In genomic region chr6:54135665-54136370, GRCh38 we compare ENCODE assay signal across 1 cellular context.
TF ChIP-seq lines count a peak whose summit lies in the region.

No MANE protein-coding gene starts in this region.

TF ChIP-seq in GM23338, 12 proteins besides CTCF, POLR2A, EP300 and RAD21 (continued from another document):
- TF ChIP-seq, protein P1, sequence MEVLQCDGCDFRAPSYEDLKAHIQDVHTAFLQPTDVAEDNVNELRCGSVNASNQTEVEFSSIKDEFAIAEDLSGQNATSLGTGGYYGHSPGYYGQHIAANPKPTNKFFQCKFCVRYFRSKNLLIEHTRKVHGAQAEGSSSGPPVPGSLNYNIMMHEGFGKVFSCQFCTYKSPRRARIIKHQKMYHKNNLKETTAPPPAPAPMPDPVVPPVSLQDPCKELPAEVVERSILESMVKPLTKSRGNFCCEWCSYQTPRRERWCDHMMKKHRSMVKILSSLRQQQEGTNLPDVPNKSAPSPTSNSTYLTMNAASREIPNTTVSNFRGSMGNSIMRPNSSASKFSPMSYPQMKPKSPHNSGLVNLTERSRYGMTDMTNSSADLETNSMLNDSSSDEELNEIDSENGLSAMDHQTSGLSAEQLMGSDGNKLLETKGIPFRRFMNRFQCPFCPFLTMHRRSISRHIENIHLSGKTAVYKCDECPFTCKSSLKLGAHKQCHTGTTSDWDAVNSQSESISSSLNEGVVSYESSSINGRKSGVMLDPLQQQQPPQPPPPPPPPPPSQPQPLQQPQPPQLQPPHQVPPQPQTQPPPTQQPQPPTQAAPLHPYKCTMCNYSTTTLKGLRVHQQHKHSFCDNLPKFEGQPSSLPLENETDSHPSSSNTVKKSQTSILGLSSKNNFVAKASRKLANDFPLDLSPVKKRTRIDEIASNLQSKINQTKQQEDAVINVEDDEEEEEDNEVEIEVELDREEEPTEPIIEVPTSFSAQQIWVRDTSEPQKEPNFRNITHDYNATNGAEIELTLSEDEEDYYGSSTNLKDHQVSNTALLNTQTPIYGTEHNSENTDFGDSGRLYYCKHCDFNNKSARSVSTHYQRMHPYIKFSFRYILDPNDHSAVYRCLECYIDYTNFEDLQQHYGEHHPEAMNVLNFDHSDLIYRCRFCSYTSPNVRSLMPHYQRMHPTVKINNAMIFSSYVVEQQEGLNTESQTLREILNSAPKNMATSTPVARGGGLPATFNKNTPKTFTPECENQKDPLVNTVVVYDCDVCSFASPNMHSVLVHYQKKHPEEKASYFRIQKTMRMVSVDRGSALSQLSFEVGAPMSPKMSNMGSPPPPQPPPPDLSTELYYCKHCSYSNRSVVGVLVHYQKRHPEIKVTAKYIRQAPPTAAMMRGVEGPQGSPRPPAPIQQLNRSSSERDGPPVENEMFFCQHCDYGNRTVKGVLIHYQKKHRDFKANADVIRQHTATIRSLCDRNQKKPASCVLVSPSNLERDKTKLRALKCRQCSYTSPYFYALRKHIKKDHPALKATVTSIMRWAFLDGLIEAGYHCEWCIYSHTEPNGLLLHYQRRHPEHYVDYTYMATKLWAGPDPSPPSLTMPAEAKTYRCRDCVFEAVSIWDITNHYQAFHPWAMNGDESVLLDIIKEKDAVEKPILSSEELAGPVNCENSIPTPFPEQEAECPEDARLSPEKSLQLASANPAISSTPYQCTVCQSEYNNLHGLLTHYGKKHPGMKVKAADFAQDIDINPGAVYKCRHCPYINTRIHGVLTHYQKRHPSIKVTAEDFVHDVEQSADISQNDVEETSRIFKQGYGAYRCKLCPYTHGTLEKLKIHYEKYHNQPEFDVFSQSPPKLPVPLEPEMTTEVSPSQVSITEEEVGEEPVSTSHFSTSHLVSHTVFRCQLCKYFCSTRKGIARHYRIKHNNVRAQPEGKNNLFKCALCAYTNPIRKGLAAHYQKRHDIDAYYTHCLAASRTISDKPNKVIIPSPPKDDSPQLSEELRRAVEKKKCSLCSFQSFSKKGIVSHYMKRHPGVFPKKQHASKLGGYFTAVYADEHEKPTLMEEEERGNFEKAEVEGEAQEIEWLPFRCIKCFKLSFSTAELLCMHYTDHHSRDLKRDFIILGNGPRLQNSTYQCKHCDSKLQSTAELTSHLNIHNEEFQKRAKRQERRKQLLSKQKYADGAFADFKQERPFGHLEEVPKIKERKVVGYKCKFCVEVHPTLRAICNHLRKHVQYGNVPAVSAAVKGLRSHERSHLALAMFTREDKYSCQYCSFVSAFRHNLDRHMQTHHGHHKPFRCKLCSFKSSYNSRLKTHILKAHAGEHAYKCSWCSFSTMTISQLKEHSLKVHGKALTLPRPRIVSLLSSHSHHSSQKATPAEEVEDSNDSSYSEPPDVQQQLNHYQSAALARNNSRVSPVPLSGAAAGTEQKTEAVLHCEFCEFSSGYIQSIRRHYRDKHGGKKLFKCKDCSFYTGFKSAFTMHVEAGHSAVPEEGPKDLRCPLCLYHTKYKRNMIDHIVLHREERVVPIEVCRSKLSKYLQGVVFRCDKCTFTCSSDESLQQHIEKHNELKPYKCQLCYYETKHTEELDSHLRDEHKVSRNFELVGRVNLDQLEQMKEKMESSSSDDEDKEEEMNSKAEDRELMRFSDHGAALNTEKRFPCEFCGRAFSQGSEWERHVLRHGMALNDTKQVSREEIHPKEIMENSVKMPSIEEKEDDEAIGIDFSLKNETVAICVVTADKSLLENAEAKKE (CRISPR knock-in tag; IDR thresholded peaks at IDR 0.05): no peak
- TF ChIP-seq EZH2 (IDR thresholded peaks at IDR 0.05; ENCODE audit: low read depth, unreplicated experiment) (no peak), ZNF331 (CRISPR knock-in tag; IDR thresholded peaks at IDR 0.05; ENCODE audit: low read depth) (no peak)
